1 cellular context compared by ENCODE assay signal in the genomic region with DNA sequence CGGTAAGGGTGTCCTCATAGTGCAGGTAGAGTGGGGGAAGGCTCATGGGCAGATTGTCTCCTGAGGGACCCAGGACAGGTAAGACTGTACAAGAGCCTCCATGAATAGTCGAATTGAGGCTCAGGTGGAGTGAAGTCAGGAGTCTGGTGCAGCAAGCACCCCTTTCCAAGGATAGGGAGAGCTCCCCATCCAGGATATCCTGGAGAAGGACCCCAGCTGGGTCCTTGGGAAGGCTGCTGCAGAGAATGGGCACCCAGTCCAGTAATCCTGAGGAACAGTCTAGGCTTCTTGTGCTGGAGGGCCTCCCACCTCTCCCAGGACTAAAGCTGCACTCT.
TF ChIP-seq lines count a peak whose summit lies in the region.

No MANE protein-coding gene starts in this region.

TF ChIP-seq in GM23338, 12 proteins besides CTCF, POLR2A, EP300 and RAD21 (continued from another document):
- TF ChIP-seq EZH2phosphoT487 (IDR thresholded peaks at IDR 0.05; ENCODE audit: unreplicated experiment), result peak; percentile 14
- TF ChIP-seq EZH2 (IDR thresholded peaks at IDR 0.05; ENCODE audit: low read depth, unreplicated experiment), result peak; percentile 88
TF ChIP-seq in GM23338: peak in this region for 2.
